Comparison of ENCODE assay signal across 10 cellular contexts in genomic region chr1:9590945-9591668, GRCh38. TPM values are rescaled to one million over a fixed set of nuclear protein-coding genes. Genes with fewer than 3 reads are reported as not detected.
A peak's percentile ranks its signal among the peaks of the same experiment; 100 is the strongest.
DNase-seq lines count a peak whose midpoint lies in the region; ATAC-seq and TF ChIP-seq lines count a peak whose summit lies in the region.
"Had no signal": no experiment of that assay in that cellular context is flagged by ENCODE, and none has a peak within 500 bp of the region (broad histone marks: within the 10 kb centered on the region; RNA-seq: fewer than 3 reads in every experiment).

No MANE protein-coding gene starts in this region.

- no peak for TF ChIP-seq POLR2A in spleen (IDR thresholded peaks at IDR 0.05)

- H3K9ac ChIP-seq in endodermal cell (ENCODE audit: extremely low read depth, low read length, poor library complexity, severe bottlenecking) (no peak overlapping the region), GM23248 (no peak overlapping the region)

- H3K4me3 Mint-ChIP-seq in endodermal cell, result peak overlapping the region; percentile 77

- H2AFZ ChIP-seq in GM23248, result no peak overlapping the region

- H3K4me1 Mint-ChIP-seq in endodermal cell, result peaks cover 38% of the 10 kb centered on the region

- H3K4me2 ChIP-seq in GM23248 (ENCODE audit: unreplicated experiment), result no peak overlapping the region

- no peaks in the 10 kb centered on the region for H3K9me2 ChIP-seq in GM23248 (ENCODE audit: insufficient read depth)

- no peaks in the 10 kb centered on the region for H3K36me3 Mint-ChIP-seq in endodermal cell (ENCODE audit: low read depth)

- H3K27ac ChIP-seq in endodermal cell (ENCODE audit: low read depth, low read length) (no peak overlapping the region), spleen (peak overlapping the region in 1 of 8 donors; percentile 5), GM23248 (no peak overlapping the region)

- ATAC-seq in HG03108 (IDR thresholded peaks at IDR 0.05; ENCODE audit: unreplicated experiment), result no peak
- ATAC-seq: effector memory CD8-positive, alpha-beta T cell had no signal

- H3K27ac Mint-ChIP-seq in endodermal cell, result no peak overlapping the region
- H3K27ac Mint-ChIP-seq: effector memory CD8-positive, alpha-beta T cell had no signal

- H3K27me3 Mint-ChIP-seq in endodermal cell (ENCODE audit: insufficient read depth), result no peaks in the 10 kb centered on the region
- H3K27me3 Mint-ChIP-seq: effector memory CD8-positive, alpha-beta T cell had no signal

- intact Hi-C loops in spleen (cut with DNase I; ENCODE audit: low total_unique reads), result no loop called here

- in situ Hi-C loops in GM23248 (cut with MboI), result no loop called here

- WGBS in endodermal cell (ENCODE audit: insufficient coverage in 1 of 2, insufficient read length in 1 of 2), 2 experiments, result 90 to 94% methylated on average over 8 to 19 of the region's 19 CpGs
- 75 to 91% (median 79%) methylated on average over 17 to 19 of the region's 19 CpGs for WGBS in spleen, 5 donors
- WGBS in GM23248 (ENCODE audit: low coverage in 1 of 2, low lambda C conversion rate in 2 of 2, missing lambda C conversion rate in 2 of 2), 2 experiments, result 86 to 88% methylated on average over 18 to 19 of the region's 19 CpGs

- no peaks in the 10 kb centered on the region for H3F3A ChIP-seq in GM23248 (ENCODE audit: insufficient read depth)

- no peaks in the 10 kb centered on the region for H4K20me1 ChIP-seq in GM23248 (ENCODE audit: insufficient read depth)

- H3K4me1 ChIP-seq in endodermal cell (ENCODE audit: control insufficient read depth, insufficient read depth, low read length), result peaks cover 24% of the 10 kb centered on the region
- peaks cover 24 to 71% (median 55%) of the 10 kb centered on the region in 6 donors for H3K4me1 ChIP-seq in spleen
- no peaks in the 10 kb centered on the region for H3K4me1 ChIP-seq in GM23248 (ENCODE audit: insufficient read depth)

- H3K4me3 ChIP-seq in endodermal cell (ENCODE audit: low read length) (no peak overlapping the region), spleen (no peak overlapping the region), GM23248 (no peak overlapping the region)

- peaks cover 30% of the 10 kb centered on the region for H3K79me2 ChIP-seq in GM23248 (ENCODE audit: insufficient read depth)

- H3K27me3 ChIP-seq in endodermal cell (ENCODE audit: control insufficient read depth, insufficient read depth, low read length, poor library complexity, severe bottlenecking), result no peaks in the 10 kb centered on the region
- H3K27me3 ChIP-seq in spleen (replicated peaks in 1 of 7), result no peaks in the 10 kb centered on the region
- no peaks in the 10 kb centered on the region for H3K27me3 ChIP-seq in GM23248 (replicated peaks; ENCODE audit: insufficient read depth)

- H3K9me3 ChIP-seq in endodermal cell (ENCODE audit: control insufficient read depth, low read length), result no peaks in the 10 kb centered on the region
- H3K9me3 ChIP-seq in spleen, result no peaks in the 10 kb centered on the region
- H3K9me3 ChIP-seq in GM23248 (ENCODE audit: low read depth), result no peaks in the 10 kb centered on the region

- H3K36me3 ChIP-seq in endodermal cell (ENCODE audit: control insufficient read depth, insufficient read depth, low read length), result no peaks in the 10 kb centered on the region
- H3K36me3 ChIP-seq in spleen, result peaks cover 0 to 7% (median 0%) of the 10 kb centered on the region in 6 donors
- H3K36me3 ChIP-seq in GM23248 (ENCODE audit: low read depth), result no peaks in the 10 kb centered on the region

- no peaks in the 10 kb centered on the region for H3K9me3 Mint-ChIP-seq in endodermal cell
- H3K9me3 Mint-ChIP-seq: effector memory CD8-positive, alpha-beta T cell had no signal

- no peak for TF ChIP-seq CTCF in endodermal cell (conservative IDR thresholded peaks at IDR 0.05)
- no peak for TF ChIP-seq CTCF in spleen (IDR thresholded peaks at IDR 0.05 in 8 of 11, conservative IDR thresholded peaks at IDR 0.05 in 3 of 11)
- TF ChIP-seq CTCF in GM10266 (IDR thresholded peaks at IDR 0.05; ENCODE audit: control insufficient read depth, insufficient read depth, low read depth, missing control alignments), result no peak

- DNase-seq in activated effector memory CD4-positive, alpha-beta T cell treated with anti-CD3 and anti-CD28 coated beads, Interleukin-2, amount 50 U/mL, for 16 hours, result peak; percentile 60
- DNase-seq in activated effector memory CD4-positive, alpha-beta T cell treated with Interleukin-2 at 50 U/mL for 16 hours, result no peak
- DNase-seq in NAMALWA (ENCODE audit: low spot score) (peak; percentile 57), endodermal cell (no peak), spleen (peak; percentile 79), GM10266 (ENCODE audit: extremely low spot score) (no peak), GM23248 (no peak)
- DNase-seq: effector memory CD8-positive, alpha-beta T cell; hippocampal formation had no signal

RNA-seq across cellular contexts. Expression of gene TMEM201, which starts 2.4 kb away (rescaled TPM):
- 10 to 100 TPM; 24.1 TPM for total RNA-seq in endodermal cell
- 17.8 TPM for polyA plus RNA-seq in endodermal cell (2013, experiment 1 of 2)
- 17.3 TPM for polyA plus RNA-seq in endodermal cell (2013, experiment 2 of 2)
- 10 to 100 TPM in 1 of 7 donors, 1 to 10 TPM in 6; 5.6 to 11.6 (median 9.1) TPM for total RNA-seq in spleen
- 1 to 10 TPM; 2.5 to 5.2 (median 3.0) TPM for polyA plus RNA-seq in spleen
- total RNA-seq in GM23248 (2014; rRNA removed; shearing (Covaris generic)), result 4.7 and 5.7 TPM in 2 replicates
- 6.7 and 7.2 TPM in 2 replicates for polyA plus RNA-seq in GM23248 (2016; fragmentation: Nextera tagmentation; extraction: Ambion mirVana)

RNA-seq across cellular contexts. Expression of gene SLC25A33, which starts 51.8 kb away (rescaled TPM):
- total RNA-seq in endodermal cell (10 to 100 TPM in 1 of 2 donors, 1 to 10 TPM in 1; 9.6 to 13.6 TPM), spleen (1 to 10 TPM; 2.4 to 4.5 (median 3.3) TPM)
- polyA plus RNA-seq in endodermal cell (2013, experiment 1 of 2), result 11.0 TPM
- polyA plus RNA-seq in endodermal cell (2013, experiment 2 of 2), result 10.4 TPM
- polyA plus RNA-seq in spleen (1 to 10 TPM; 2.8 to 3.9 (median 3.1) TPM), GM23248 (2016; fragmentation: Nextera tagmentation; extraction: Ambion mirVana) (5.8 and 6.4 TPM in 2 replicates)
- total RNA-seq in GM23248 (2014; rRNA removed; shearing (Covaris generic)), result 4.2 and 4.6 TPM in 2 replicates

Comparison
In these comparisons a context has a peak if more than half of its experiments do, and no peak if none do; other contexts are left out.
1. DNase-seq: peak in activated effector memory CD4-positive, alpha-beta T cell treated with anti-CD3 and anti-CD28 coated beads, Interleukin-2, amount 50 U/mL, for 16 hours (single experiment), NAMALWA (single experiment) and spleen (single experiment); none in activated effector memory CD4-positive, alpha-beta T cell treated with Interleukin-2 at 50 U/mL for 16 hours (single experiment), endodermal cell (single experiment), GM10266 (single experiment) and GM23248 (single experiment).